In the genomic region with DNA sequence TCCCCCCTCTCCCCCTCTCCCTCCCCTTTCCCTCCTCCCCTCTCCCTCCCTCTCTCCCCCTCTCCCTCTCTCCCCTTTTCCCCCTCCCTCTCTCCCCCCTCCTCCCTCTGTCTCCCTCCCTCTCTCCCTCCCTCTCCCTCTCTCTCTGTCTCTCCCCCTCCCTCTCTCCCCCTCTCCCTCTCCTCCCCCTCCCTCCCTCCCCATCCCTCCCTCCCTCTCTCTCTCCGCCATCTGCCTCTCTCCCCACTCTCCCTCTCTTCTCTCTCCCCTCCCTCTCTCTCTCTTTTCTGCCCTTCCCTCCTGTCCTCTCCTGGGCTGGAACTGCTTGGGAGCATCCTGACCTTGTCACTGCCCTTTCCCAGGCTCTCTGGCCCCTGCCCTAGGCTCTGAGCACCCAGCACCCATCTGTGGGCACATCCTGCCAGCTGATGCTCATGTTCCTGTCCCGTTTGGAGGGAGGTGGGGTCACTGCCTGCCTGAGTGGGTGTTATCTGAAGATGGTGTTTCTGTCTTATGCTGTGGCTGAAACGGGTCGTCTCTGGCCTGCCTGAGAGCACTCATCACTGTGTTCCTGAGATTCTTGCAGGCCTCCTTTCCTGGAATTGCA, we compare ENCODE assay signal across 10 cellular contexts. TPM values are rescaled to one million over a fixed set of nuclear protein-coding genes. Genes with fewer than 3 reads are reported as not detected.
DNase-seq lines count a peak whose midpoint lies in the region; ATAC-seq lines count a peak whose summit lies in the region.
"Had no signal": no experiment of that assay in that cellular context is flagged by ENCODE, and none has a peak within 500 bp of the region (broad histone marks: within the 10 kb centered on the region; RNA-seq: fewer than 3 reads in every experiment).

No MANE protein-coding gene starts in this region.

- peaks cover 16 to 21% of the 10 kb centered on the region in 2 experiments for H3K27me3 ChIP-seq in mesenchymal stem cell (ENCODE audit: control insufficient read depth in 1 of 2, insufficient read depth in 1 of 2, low read length in 2 of 2)

- H3K27ac Mint-ChIP-seq in activated naive CD4-positive, alpha-beta T cell treated with anti-CD3 and anti-CD28 coated beads, Interleukin-2, amount 10 ng/mL, durations not matched to agents 7 days and 5 days = peak overlapping the region; percentile 58
- peak overlapping the region; percentile 79 for H3K27ac Mint-ChIP-seq in activated T-cell treated with anti-CD3 and anti-CD28 coated beads, Interleukin-2, amount 50 U/mL, for 72 hours

- peak overlapping the region in 1 of 2 experiments; percentile 59 for H3K18ac ChIP-seq in mesenchymal stem cell (ENCODE audit: low read depth in 1 of 2, low read length in 2 of 2)

- H2BK12ac ChIP-seq in mesenchymal stem cell (ENCODE audit: low read length in 2 of 2) = peak overlapping the region in 1 of 2 experiments; percentile 76

- peak overlapping the region; percentile 50 for H2AK5ac ChIP-seq in mesenchymal stem cell (ENCODE audit: low read length, severe bottlenecking)

- H3K4me2 ChIP-seq in mesenchymal stem cell (ENCODE audit: low read length, poor library complexity, severe bottlenecking) = no peak overlapping the region

- no peak overlapping the region for H2BK5ac ChIP-seq in mesenchymal stem cell (ENCODE audit: low read depth, low read length, poor library complexity, severe bottlenecking)

- no peak overlapping the region for H3K9ac ChIP-seq in mesenchymal stem cell (ENCODE audit: low read length)

- H3K4me3 ChIP-seq in mesenchymal stem cell (ENCODE audit: insufficient read depth in 1 of 2, low read depth in 1 of 2, low read length in 2 of 2) = no peak overlapping the region

- no peak overlapping the region for H3K23ac ChIP-seq in mesenchymal stem cell (ENCODE audit: low read length in 2 of 2)

- DNase-seq in activated naive CD4-positive, alpha-beta T cell treated with anti-CD3 and anti-CD28 coated beads, Interleukin-2, amount 10 ng/mL, durations not matched to agents 7 days and 5 days = no peak
- DNase-seq in activated naive CD4-positive, alpha-beta T cell (lab: John Stamatoyannopoulos, UW) = no peak
- DNase-seq in activated T-cell treated with anti-CD3 and anti-CD28 coated beads, Interleukin-2, amount 50 U/mL, for 72 hours = no peak
- no peak for DNase-seq in mesenchymal stem cell
- DNase-seq in superior temporal gyrus (ENCODE audit: extremely low spot score) = peak; percentile 31
- DNase-seq in activated CD4-positive, CD25-positive, alpha-beta regulatory T cell treated with anti-CD3 and anti-CD28 coated beads, Interleukin-2, amount 50 U/mL, for 72 hours = no peak
- DNase-seq: transverse colon had no signal

- H3K14ac ChIP-seq in mesenchymal stem cell (ENCODE audit: low read length in 2 of 2) = peak overlapping the region in 1 of 2 experiments; percentile 66

- H3K9me3 Mint-ChIP-seq in activated naive CD4-positive, alpha-beta T cell treated with anti-CD3 and anti-CD28 coated beads, Interleukin-2, amount 10 ng/mL, durations not matched to agents 7 days and 5 days = no peaks in the 10 kb centered on the region
- no peaks in the 10 kb centered on the region for H3K9me3 Mint-ChIP-seq in activated T-cell treated with anti-CD3 and anti-CD28 coated beads, Interleukin-2, amount 50 U/mL, for 72 hours

- no peaks in the 10 kb centered on the region for H3K36me3 ChIP-seq in mesenchymal stem cell (ENCODE audit: control insufficient read depth in 1 of 2, insufficient read depth in 2 of 2, low read depth in 1 of 2, low read length in 2 of 2)
- H3K36me3 ChIP-seq: left lung, transverse colon had no signal

- CTCF ChIA-PET in activated naive CD4-positive, alpha-beta T cell treated with anti-CD3 and anti-CD28 coated beads, Interleukin-2, amount 10 ng/mL, durations not matched to agents 7 days and 5 days (lab: Charles Lee) = interaction anchor here (1.4 to 2.8 kb wide), 4 partner anchors 9 to 325 kb away, joined by 3 to 12 read pairs (median 6); no protein-coding TSS in a partner anchor

- no peak overlapping the region for H3K27ac ChIP-seq in mesenchymal stem cell (ENCODE audit: low read length, poor library complexity, severe bottlenecking)
- H3K27ac ChIP-seq: left lung had no signal

- no peaks in the 10 kb centered on the region for H3K79me1 ChIP-seq in mesenchymal stem cell (replicated peaks; ENCODE audit: low read length, poor library complexity, severe bottlenecking)

- no peaks in the 10 kb centered on the region for H3K36me3 Mint-ChIP-seq in activated naive CD4-positive, alpha-beta T cell treated with anti-CD3 and anti-CD28 coated beads, Interleukin-2, amount 10 ng/mL, durations not matched to agents 7 days and 5 days
- H3K36me3 Mint-ChIP-seq in activated T-cell treated with anti-CD3 and anti-CD28 coated beads, Interleukin-2, amount 50 U/mL, for 72 hours (ENCODE audit: insufficient read depth in 2 of 2) = no peaks in the 10 kb centered on the region

- H2AFZ ChIP-seq in mesenchymal stem cell (ENCODE audit: low read depth, low read length) = no peak overlapping the region

- peak overlapping the region; percentile 57 for H4K91ac ChIP-seq in mesenchymal stem cell (ENCODE audit: low read length)

- H3K4me1 Mint-ChIP-seq in activated naive CD4-positive, alpha-beta T cell treated with anti-CD3 and anti-CD28 coated beads, Interleukin-2, amount 10 ng/mL, durations not matched to agents 7 days and 5 days = peaks cover 11% of the 10 kb centered on the region
- H3K4me1 Mint-ChIP-seq in activated T-cell treated with anti-CD3 and anti-CD28 coated beads, Interleukin-2, amount 50 U/mL, for 72 hours (ENCODE audit: low read depth) = peaks cover 14% of the 10 kb centered on the region

- no peak overlapping the region for H2BK15ac ChIP-seq in mesenchymal stem cell (ENCODE audit: low read depth, poor library complexity, severe bottlenecking)

- 59% methylated on average over 4 of the region's 4 CpGs for whole genome bisulfite sequencing in mesenchymal stem cell

- no peak overlapping the region for H3K4me3 Mint-ChIP-seq in activated naive CD4-positive, alpha-beta T cell treated with anti-CD3 and anti-CD28 coated beads, Interleukin-2, amount 10 ng/mL, durations not matched to agents 7 days and 5 days
- peak overlapping the region; percentile 37 to 63 for H3K4me3 Mint-ChIP-seq in activated T-cell treated with anti-CD3 and anti-CD28 coated beads, Interleukin-2, amount 50 U/mL, for 72 hours

- no peak overlapping the region for H2BK120ac ChIP-seq in mesenchymal stem cell (ENCODE audit: low read depth, low read length)

- ATAC-seq in activated T-cell treated with anti-CD3 and anti-CD28 coated beads, Interleukin-2, amount 50 U/mL, for 72 hours (replicated peaks in 1 of 2) = no peak
- no peak for ATAC-seq in GM21526 (IDR thresholded peaks at IDR 0.05; ENCODE audit: low FRiP score, unreplicated experiment)
- no peak for ATAC-seq in GM18502 (IDR thresholded peaks at IDR 0.05; ENCODE audit: poor library complexity, unreplicated experiment)

- peaks cover 16% of the 10 kb centered on the region for H3K4me1 ChIP-seq in mesenchymal stem cell (ENCODE audit: control insufficient read depth, insufficient read depth, low read depth, low read length)

- peak overlapping the region; percentile 35 for H4K8ac ChIP-seq in mesenchymal stem cell (ENCODE audit: low read length)

- peak overlapping the region in 1 of 2 experiments; percentile 24 for H3K4ac ChIP-seq in mesenchymal stem cell (ENCODE audit: low read depth in 1 of 2, low read length in 2 of 2)

- H3K27me3 Mint-ChIP-seq in activated naive CD4-positive, alpha-beta T cell treated with anti-CD3 and anti-CD28 coated beads, Interleukin-2, amount 10 ng/mL, durations not matched to agents 7 days and 5 days = peaks cover 10% of the 10 kb centered on the region
- H3K27me3 Mint-ChIP-seq in activated T-cell treated with anti-CD3 and anti-CD28 coated beads, Interleukin-2, amount 50 U/mL, for 72 hours (ENCODE audit: low read depth) = peaks cover 10% of the 10 kb centered on the region

- H3K9me3 ChIP-seq in mesenchymal stem cell (ENCODE audit: control insufficient read depth, low read length) = no peaks in the 10 kb centered on the region
- H3K9me3 ChIP-seq: transverse colon had no signal

RNA-seq across cellular contexts. Expression of gene FTCD, which starts 10.8 kb away (rescaled TPM):
- under 1 TPM; 0.74 to 1.00 TPM for total RNA-seq in activated T-cell treated with anti-CD3 and anti-CD28 coated beads, Interleukin-2, amount 50 U/mL, for 72 hours
- polyA plus RNA-seq in mesenchymal stem cell (2013, experiment 1 of 2) = 1.5 TPM
- 1.8 TPM for polyA plus RNA-seq in mesenchymal stem cell (2013, experiment 2 of 2)
- total RNA-seq: transverse colon had no signal

RNA-seq across cellular contexts. Expression of gene SPATC1L, which starts 39.7 kb away (rescaled TPM):
- total RNA-seq in activated T-cell treated with anti-CD3 and anti-CD28 coated beads, Interleukin-2, amount 50 U/mL, for 72 hours = 10 to 100 TPM in 1 of 2 donors, 1 to 10 TPM in 1; 2.6 to 12.9 TPM
- 39.1 TPM for polyA plus RNA-seq in mesenchymal stem cell (2013, experiment 1 of 2)
- 40.8 TPM for polyA plus RNA-seq in mesenchymal stem cell (2013, experiment 2 of 2)

RNA-seq across cellular contexts. Expression of gene COL6A2, which starts 46.7 kb away (rescaled TPM):
- total RNA-seq in activated T-cell treated with anti-CD3 and anti-CD28 coated beads, Interleukin-2, amount 50 U/mL, for 72 hours = 10 to 100 TPM; 10.8 to 11.3 TPM
- polyA plus RNA-seq in mesenchymal stem cell (2013, experiment 1 of 2) = 1,409 TPM
- 1,389 TPM for polyA plus RNA-seq in mesenchymal stem cell (2013, experiment 2 of 2)
